Comparison of ENCODE assay signal across 13 cellular contexts in the genomic region with DNA sequence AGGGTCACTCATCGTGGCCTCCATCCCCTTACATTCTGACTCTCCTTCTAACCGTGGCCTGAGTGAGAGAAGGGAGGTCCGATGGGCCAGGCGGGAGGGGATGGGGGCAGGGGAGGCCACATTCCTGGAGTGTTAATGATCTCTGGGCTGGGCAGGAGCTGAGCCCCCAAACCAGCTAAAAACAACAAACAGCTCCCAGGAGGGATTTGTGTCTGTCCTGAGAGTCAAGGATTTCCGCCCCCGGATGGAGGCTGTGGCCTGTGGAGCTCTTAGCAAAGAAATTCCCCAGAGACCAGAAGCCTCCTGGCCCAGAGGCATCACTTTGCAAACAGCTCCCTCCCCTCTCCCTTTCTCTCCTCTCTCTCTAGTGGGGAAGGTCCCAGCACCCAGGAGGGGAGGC.
DNase-seq lines count a peak whose midpoint lies in the region; ATAC-seq and TF ChIP-seq lines count a peak whose summit lies in the region.
"Had no signal": no experiment of that assay in that cellular context is flagged by ENCODE, and none has a peak within 500 bp of the region (broad histone marks: within the 10 kb centered on the region; RNA-seq: fewer than 3 reads in every experiment).

No MANE protein-coding gene starts in this region.

- DNase-seq in AG09319 (ENCODE audit: extremely low read depth, low read depth), result peak; percentile 11
- DNase-seq in HK-2 (ENCODE audit: unreplicated experiment), result peak; percentile 56
- DNase-seq in cardiac fibroblast (ENCODE audit: low read depth in 2 of 2), result peak; percentile 38 to 70
- DNase-seq in left kidney (ENCODE audit: low read depth, low spot score), result peak; percentile 87
- DNase-seq in anterior cingulate cortex (lab: John Stamatoyannopoulos, UW), result no peak
- DNase-seq in NCI-H146 treated with DMSO at 0.1 percent for 48 hours (lab: John Stamatoyannopoulos, UW; ENCODE audit: unreplicated experiment), result no peak
- DNase-seq in Kasumi-1 (lab: John Stamatoyannopoulos, UW), result no peak
- DNase-seq: activated CD4-positive, alpha-beta memory T cell treated with anti-CD3 and anti-CD28 coated beads for 36 hours; activated naive CD4-positive, alpha-beta T cell; KG1; NCI-H2029; T-helper 17 cell had no signal

- no peak for ATAC-seq in GM18498 (IDR thresholded peaks at IDR 0.05; ENCODE audit: unreplicated experiment)
- ATAC-seq: T-helper 17 cell had no signal

- no peak for TF ChIP-seq CTCF in AG09319 (IDR thresholded peaks at IDR 0.05; ENCODE audit: low read depth, low read length)
- no peak for TF ChIP-seq CTCF in cardiac fibroblast (IDR thresholded peaks at IDR 0.05; ENCODE audit: low read depth, low read length)

- H3K4me3 ChIP-seq in cardiac fibroblast (replicated peaks in 1 of 2; ENCODE audit: low read depth in 2 of 2, low read length in 2 of 2), result no peak overlapping the region

Comparison
In these comparisons a context has a peak if more than half of its experiments do, and no peak if none do; other contexts are left out.
1. DNase-seq: peak in AG09319 (single experiment), HK-2 (single experiment), cardiac fibroblast (2 of 2) and left kidney (single experiment); none in anterior cingulate cortex (0 of 58), NCI-H146 treated with DMSO at 0.1 percent for 48 hours (single experiment) and Kasumi-1 (0 of 2).